ENCODE assay signal across 9 cellular contexts in genomic region chr17:68613739-68614298, GRCh38. TPM values are rescaled to one million over a fixed set of nuclear protein-coding genes. Genes with fewer than 3 reads are reported as not detected.
DNase-seq lines count a peak whose midpoint lies in the region; ATAC-seq and TF ChIP-seq lines count a peak whose summit lies in the region.
"Had no signal": no experiment of that assay in that cellular context is flagged by ENCODE, and none has a peak within 500 bp of the region (broad histone marks: within the 10 kb centered on the region; RNA-seq: fewer than 3 reads in every experiment).

No MANE protein-coding gene starts in this region.

- no peaks in the 10 kb centered on the region for H3K27me3 Mint-ChIP-seq in progenitor cell of endocrine pancreas

- peaks cover 8% of the 10 kb centered on the region for H3K4me1 Mint-ChIP-seq in progenitor cell of endocrine pancreas (ENCODE audit: low read depth)

- TF ChIP-seq CTCF in foreskin fibroblast (IDR thresholded peaks at IDR 0.05; ENCODE audit: low read depth, low read length) (peak; percentile 70), progenitor cell of endocrine pancreas (IDR thresholded peaks at IDR 0.05; ENCODE audit: unreplicated experiment) (peak; percentile 47)

- H3K4me3 ChIP-seq in foreskin fibroblast (ENCODE audit: low read depth in 1 of 2, low read length in 2 of 2) = no peak overlapping the region

- peaks cover 15% of the 10 kb centered on the region for H3K9me3 Mint-ChIP-seq in progenitor cell of endocrine pancreas (ENCODE audit: low read depth)

- ATAC-seq in HG03097 (IDR thresholded peaks at IDR 0.05; ENCODE audit: low FRiP score, unreplicated experiment) (no peak), GM19023 (IDR thresholded peaks at IDR 0.05; ENCODE audit: unreplicated experiment) (no peak)

- no peak overlapping the region for H3K27ac Mint-ChIP-seq in progenitor cell of endocrine pancreas
- H3K27ac Mint-ChIP-seq: dendritic cell treated with granulocyte-macrophage colony-stimulating factor and Interleukin-4, amounts not matched to agents 40 ng/mL and 50 ng/mL, for 4 days had no signal

- peak; percentile 30 for DNase-seq in A172 (ENCODE audit: low spot score)
- peak; percentile 36 for DNase-seq in GM04504 (ENCODE audit: low read depth)
- DNase-seq in NAMALWA (ENCODE audit: low spot score) = peak; percentile 88
- DNase-seq in SKM-1 (lab: John Stamatoyannopoulos, UW; ENCODE audit: unreplicated experiment) = peak; percentile 16
- DNase-seq in foreskin fibroblast = peak in 1 of 2 donors; percentile 59
- DNase-seq in progenitor cell of endocrine pancreas (ENCODE audit: low spot score, unreplicated experiment) = no peak

- no peak overlapping the region for H3K4me3 Mint-ChIP-seq in progenitor cell of endocrine pancreas (ENCODE audit: low read depth)
- H3K4me3 Mint-ChIP-seq: dendritic cell treated with granulocyte-macrophage colony-stimulating factor and Interleukin-4, amounts not matched to agents 40 ng/mL and 50 ng/mL, for 4 days had no signal

- peaks cover 7% of the 10 kb centered on the region for H3K36me3 Mint-ChIP-seq in progenitor cell of endocrine pancreas (ENCODE audit: insufficient read depth)

RNA-seq across cellular contexts. Expression of gene FAM20A, which starts 12.7 kb away (rescaled TPM):
- total RNA-seq in A172 (2014; rRNA removed; shearing (Covaris generic)) = not detected in 2 replicates
- total RNA-seq in progenitor cell of endocrine pancreas = 13.7 and 15.6 TPM in 2 replicates

Comparison
In these comparisons a context has a peak if more than half of its experiments do, and no peak if none do; other contexts are left out.
1. RNA of gene FAM20A, which starts 12.7 kb away (total RNA-seq): 13.7 to 15.6 TPM in progenitor cell of endocrine pancreas; not detected in A172; every median in the first group is over 10 times any median in the second.